In the genomic region with DNA sequence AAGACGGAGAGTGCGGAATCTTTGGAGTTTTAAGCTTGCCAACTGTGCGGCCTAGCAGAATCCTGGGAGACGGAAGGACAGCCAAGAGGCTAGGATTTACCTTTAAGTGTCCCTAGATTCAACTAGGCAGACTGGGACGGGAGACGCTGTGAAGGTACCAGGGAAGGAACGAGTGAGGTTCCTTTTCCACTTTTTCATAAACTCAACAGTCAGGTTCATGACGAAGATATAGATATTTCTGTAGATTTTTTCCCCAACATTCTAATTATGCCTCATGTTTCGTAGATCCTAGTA, we compare ENCODE assay signal across 8 cellular contexts. TPM values are rescaled to one million over a fixed set of nuclear protein-coding genes. Genes with fewer than 3 reads are reported as not detected.
DNase-seq lines count a peak whose midpoint lies in the region; ATAC-seq, FAIRE-seq and TF ChIP-seq lines count a peak whose summit lies in the region.

No MANE protein-coding gene starts in this region.

- no peak for TF ChIP-seq POLR2A in Peyer's patch (IDR thresholded peaks at IDR 0.05)

- ATAC-seq in GM18517 (IDR thresholded peaks at IDR 0.05; ENCODE audit: unreplicated experiment), result peak; percentile 3

- in situ Hi-C loops in KBM-7 (cut with MboI; ENCODE audit: low pct_unique_long_range_greater_than_20kb, low sequenced_read_pairs), result no loop called here

- H2AFZ ChIP-seq in fibroblast of lung (ENCODE audit: low read length) (peak overlapping the region; percentile 17), trophoblast cell (ENCODE audit: insufficient read depth, low read length, poor library complexity) (peak overlapping the region; percentile 15)

- no peak for FAIRE-seq in GM19239 (lab: Jason Lieb, UNC)

- H3K18ac ChIP-seq in trophoblast cell (ENCODE audit: low read length), result peak overlapping the region; percentile 44

- H3K14ac ChIP-seq in trophoblast cell (ENCODE audit: low read length), result peak overlapping the region; percentile 67

- H3K4me3 ChIP-seq in Peyer's patch (peak overlapping the region; percentile 79 to 98 (median 92)), fibroblast of lung (replicated peaks in 1 of 4; ENCODE audit: control extremely low read depth in 1 of 4, insufficient read depth in 1 of 4, low read depth in 3 of 4, low read length in 4 of 4) (peak overlapping the region; percentile 68 to 88 (median 78)), trophoblast cell (ENCODE audit: low read depth, low read length) (peak overlapping the region; percentile 96)

- peak overlapping the region; percentile 57 for H3K4ac ChIP-seq in trophoblast cell (ENCODE audit: low read depth, low read length)

- peak overlapping the region; percentile 99 for H2BK5ac ChIP-seq in trophoblast cell (ENCODE audit: low read depth, low read length, poor library complexity)

- H3K79me1 ChIP-seq in trophoblast cell (ENCODE audit: low read length), result peaks cover 16% of the 10 kb centered on the region

- H3K4me1 ChIP-seq in Peyer's patch, result peaks cover 0 to 26% (median 6%) of the 10 kb centered on the region in 4 donors
- peaks cover 2% of the 10 kb centered on the region for H3K4me1 ChIP-seq in fibroblast of lung (ENCODE audit: control insufficient read depth, extremely low read depth, insufficient read depth, low read length)
- peaks cover 0 to 3% of the 10 kb centered on the region in 2 experiments for H3K4me1 ChIP-seq in trophoblast cell (ENCODE audit: control insufficient read depth in 1 of 2, insufficient read depth in 2 of 2, low read length in 2 of 2)

- H4K12ac ChIP-seq in trophoblast cell (ENCODE audit: low read depth, low read length), result peak overlapping the region; percentile 33

- H2AK5ac ChIP-seq in trophoblast cell (ENCODE audit: low read length), result peak overlapping the region; percentile 81

- H3K36me3 ChIP-seq in Peyer's patch (peaks cover 0 to 8% (median 0%) of the 10 kb centered on the region in 3 donors), fibroblast of lung (ENCODE audit: control insufficient read depth, insufficient read depth, low read length) (peaks cover 7% of the 10 kb centered on the region), trophoblast cell (ENCODE audit: control insufficient read depth in 1 of 2, insufficient read depth in 2 of 2, low read length in 2 of 2) (peaks cover 0 to 6% of the 10 kb centered on the region in 2 experiments)

- H3K79me2 ChIP-seq in fibroblast of lung (ENCODE audit: control insufficient read depth, insufficient read depth, low read length) (peaks cover 68% of the 10 kb centered on the region), trophoblast cell (ENCODE audit: control insufficient read depth, insufficient read depth, low read length, poor library complexity) (peaks cover 18% of the 10 kb centered on the region)

- H4K20me1 ChIP-seq in fibroblast of lung (ENCODE audit: control insufficient read depth, extremely low read depth, insufficient read depth, low read length), result peaks cover 2% of the 10 kb centered on the region

- H3K9ac ChIP-seq in fibroblast of lung (ENCODE audit: insufficient read depth, low read length) (peak overlapping the region; percentile 83), trophoblast cell (ENCODE audit: low read length) (peak overlapping the region; percentile 100)

- peak overlapping the region; percentile 89 for H3K23ac ChIP-seq in trophoblast cell (ENCODE audit: low read length)

- no peak for TF ChIP-seq CTCF in Peyer's patch (IDR thresholded peaks at IDR 0.05)
- TF ChIP-seq CTCF in fibroblast of lung (conservative IDR thresholded peaks at IDR 0.05 in 1 of 2, IDR thresholded peaks at IDR 0.05 in 1 of 2; ENCODE audit: low read depth in 1 of 2, low read length in 2 of 2), result no peak

- H3K4me2 ChIP-seq in fibroblast of lung (ENCODE audit: extremely low read depth, insufficient read depth, low read length) (peak overlapping the region; percentile 82), trophoblast cell (ENCODE audit: low read length) (peak overlapping the region; percentile 98)

- H4K91ac ChIP-seq in trophoblast cell (ENCODE audit: low read depth, low read length), result peak overlapping the region; percentile 93

- H2BK120ac ChIP-seq in trophoblast cell (ENCODE audit: insufficient read depth, low read length, poor library complexity), result no peak overlapping the region

- H4K8ac ChIP-seq in trophoblast cell (ENCODE audit: low read depth, low read length), result peak overlapping the region; percentile 75

- H2BK12ac ChIP-seq in trophoblast cell (ENCODE audit: low read length), result no peak overlapping the region

- H3K27me3 ChIP-seq in Peyer's patch, result no peaks in the 10 kb centered on the region
- no peaks in the 10 kb centered on the region for H3K27me3 ChIP-seq in fibroblast of lung (ENCODE audit: control insufficient read depth, insufficient read depth, low read length)
- no peaks in the 10 kb centered on the region for H3K27me3 ChIP-seq in trophoblast cell (ENCODE audit: insufficient read depth, low read length)

- peak overlapping the region; percentile 99 to 100 (median 100) for H3K27ac ChIP-seq in Peyer's patch
- peak overlapping the region; percentile 85 for H3K27ac ChIP-seq in fibroblast of lung (ENCODE audit: insufficient read depth, low read length)
- H3K27ac ChIP-seq in trophoblast cell (ENCODE audit: low read depth, low read length), result peak overlapping the region; percentile 99

- H3K9me3 ChIP-seq in Peyer's patch (no peaks in the 10 kb centered on the region), fibroblast of lung (ENCODE audit: control insufficient read depth, insufficient read depth, low read depth, low read length) (no peaks in the 10 kb centered on the region), trophoblast cell (ENCODE audit: insufficient read depth, low read depth, low read length) (peaks cover 2% of the 10 kb centered on the region)

- no CpG with 5 or more reads among the region's 9 CpGs for WGBS in trophoblast cell (ENCODE audit: extremely low coverage, insufficient coverage, insufficient read length)

- DNase-seq in Peyer's patch, result no peak
- DNase-seq in fibroblast of lung (ENCODE audit: low read depth in 2 of 2), result peak in 1 of 2 donors; percentile 5
- no peak for DNase-seq in trophoblast cell
- no peak for DNase-seq in GM19239 (ENCODE audit: insufficient read length, low spot score)
- DNase-seq in cerebellar cortex (ENCODE audit: low spot score), result no peak
- no peak for DNase-seq in KBM-7
- DNase-seq in retina, result no peak

RNA-seq across cellular contexts. Expression of gene GABPB1, which starts 0.6 kb away (rescaled TPM):
- total RNA-seq in Peyer's patch, result 10 to 100 TPM; 13.8 to 16.3 (median 15.7) TPM
- total RNA-seq in fibroblast of lung, result 39.0 and 40.1 TPM in 2 replicates
- polyA plus RNA-seq in fibroblast of lung, result 25.3 and 25.4 TPM in 2 replicates
- 15.0 and 17.9 TPM in 2 replicates for polyA plus RNA-seq in fibroblast of lung (2012)
- polyA minus RNA-seq in fibroblast of lung (ENCODE audit: low replicate concordance), result 19.6 and 21.9 TPM in 2 replicates
- polyA plus RNA-seq in trophoblast cell (2013), result 42.2 and 43.4 TPM in 2 replicates
